In the genomic region with DNA sequence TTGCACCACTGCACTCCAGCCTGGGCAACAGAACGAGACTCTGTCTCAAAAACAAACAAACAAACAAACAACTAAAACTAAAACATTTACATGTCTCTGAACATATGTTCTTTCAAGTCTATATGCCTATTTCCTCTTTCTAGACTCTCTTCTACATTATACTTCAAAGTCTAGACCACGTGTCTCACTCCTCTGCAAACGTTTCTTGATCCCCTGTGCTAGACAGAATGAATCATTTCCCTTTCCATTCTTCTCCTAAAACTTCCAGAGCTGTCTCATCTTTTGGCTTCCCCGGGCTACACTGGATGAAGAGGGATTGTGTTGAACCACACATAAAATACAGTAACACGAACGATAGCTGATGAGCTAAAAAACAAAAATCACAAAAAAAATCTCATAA, we compare ENCODE assay signal across 20 cellular contexts.
DNase-seq lines count a peak whose midpoint lies in the region; ATAC-seq, FAIRE-seq and TF ChIP-seq lines count a peak whose summit lies in the region.
"Had no signal": no experiment of that assay in that cellular context is flagged by ENCODE, and none has a peak within 500 bp of the region (broad histone marks: within the 10 kb centered on the region; RNA-seq: fewer than 3 reads in every experiment).

No MANE protein-coding gene starts in this region.

- H3K4me1 Mint-ChIP-seq in astrocyte (ENCODE audit: low read depth, unreplicated experiment): peaks cover 20% of the 10 kb centered on the region
- peaks cover 3% of the 10 kb centered on the region for H3K4me1 Mint-ChIP-seq in activated CD4-positive, alpha-beta T cell treated with anti-CD3 and anti-CD28 coated beads, Interleukin-2, amount 10 ng/mL, durations not matched to agents 7 days and 5 days
- H3K4me1 Mint-ChIP-seq: nephron progenitor cell had no signal

- WGBS in thyroid gland, 2 donors: 86 to 91% methylated on average over 6 of the region's 6 CpGs

- no peaks in the 10 kb centered on the region for H3K79me2 ChIP-seq in astrocyte (ENCODE audit: insufficient read depth, low read length)

- intact Hi-C loops in thyroid gland (cut with DNase I): no loop called here

- no peak overlapping the region for H3K9ac ChIP-seq in astrocyte (ENCODE audit: low read length)

- POLR2A ChIA-PET in activated CD4-positive, alpha-beta T cell treated with anti-CD3 and anti-CD28 coated beads, Interleukin-2, amount 10 ng/mL, durations not matched to agents 7 days and 5 days (lab: Charles Lee): interaction anchor here (0.6 kb wide), 1 partner anchor 389 kb away, joined by 4 read pairs; no protein-coding TSS in a partner anchor

- peak overlapping the region; percentile 0 for H3K4me3 Mint-ChIP-seq in astrocyte (ENCODE audit: unreplicated experiment)
- H3K4me3 Mint-ChIP-seq in activated CD4-positive, alpha-beta T cell treated with anti-CD3 and anti-CD28 coated beads, Interleukin-2, amount 10 ng/mL, durations not matched to agents 7 days and 5 days: no peak overlapping the region
- H3K4me3 Mint-ChIP-seq: nephron progenitor cell had no signal

- H3K9me3 Mint-ChIP-seq in astrocyte (ENCODE audit: unreplicated experiment): no peaks in the 10 kb centered on the region
- H3K9me3 Mint-ChIP-seq in activated CD4-positive, alpha-beta T cell treated with anti-CD3 and anti-CD28 coated beads, Interleukin-2, amount 10 ng/mL, durations not matched to agents 7 days and 5 days: no peaks in the 10 kb centered on the region
- H3K9me3 Mint-ChIP-seq: activated naive CD4-positive, alpha-beta T cell treated with anti-CD3 and anti-CD28 coated beads, Interleukin-2, amount 50 U/mL, for 72 hours; nephron progenitor cell had no signal

- H3K4me3 ChIP-seq in astrocyte (ENCODE audit: insufficient read depth, low read depth, low read length): no peak overlapping the region
- H3K4me3 ChIP-seq in kidney epithelial cell (ENCODE audit: low read depth, low read length): no peak overlapping the region
- no peak overlapping the region for H3K4me3 ChIP-seq in thyroid gland (replicated peaks in 1 of 3)
- H3K4me3 ChIP-seq: MG63 had no signal

- peaks cover 7% of the 10 kb centered on the region for H3K36me3 Mint-ChIP-seq in astrocyte (ENCODE audit: low read depth, unreplicated experiment)
- no peaks in the 10 kb centered on the region for H3K36me3 Mint-ChIP-seq in activated CD4-positive, alpha-beta T cell treated with anti-CD3 and anti-CD28 coated beads, Interleukin-2, amount 10 ng/mL, durations not matched to agents 7 days and 5 days (ENCODE audit: low read depth)
- H3K36me3 Mint-ChIP-seq: activated naive CD4-positive, alpha-beta T cell treated with anti-CD3 and anti-CD28 coated beads, Interleukin-2, amount 50 U/mL, for 72 hours had no signal

- FAIRE-seq in astrocyte (lab: Jason Lieb, UNC): peak; percentile 68
- FAIRE-seq: D721Med, HTR-8/SVneo had no signal

- TF ChIP-seq CTCF in astrocyte (IDR thresholded peaks at IDR 0.05; ENCODE audit: insufficient read depth, low read depth, low read length) (no peak), kidney epithelial cell (IDR thresholded peaks at IDR 0.05; ENCODE audit: insufficient read depth, low read length, poor library complexity, severe bottlenecking) (no peak), thyroid gland (IDR thresholded peaks at IDR 0.05) (no peak)

- no peak overlapping the region for H3K4me2 ChIP-seq in astrocyte (ENCODE audit: low read length)

- ATAC-seq in GM21526 (IDR thresholded peaks at IDR 0.05; ENCODE audit: low FRiP score, unreplicated experiment): peak; percentile 59
- ATAC-seq in GM21423 (IDR thresholded peaks at IDR 0.05; ENCODE audit: unreplicated experiment): no peak
- ATAC-seq: activated naive CD4-positive, alpha-beta T cell treated with anti-CD3 and anti-CD28 coated beads, Interleukin-2, amount 50 U/mL, for 72 hours had no signal

- H3K27me3 Mint-ChIP-seq in astrocyte (ENCODE audit: low read depth, unreplicated experiment): no peaks in the 10 kb centered on the region
- H3K27me3 Mint-ChIP-seq in activated CD4-positive, alpha-beta T cell treated with anti-CD3 and anti-CD28 coated beads, Interleukin-2, amount 10 ng/mL, durations not matched to agents 7 days and 5 days: no peaks in the 10 kb centered on the region

- H3K27ac ChIP-seq in astrocyte (ENCODE audit: low read depth, low read length): no peak overlapping the region
- no peak overlapping the region for H3K27ac ChIP-seq in thyroid gland
- H3K27ac ChIP-seq: epithelial cell of prostate had no signal

- CTCF ChIA-PET in activated CD4-positive, alpha-beta T cell treated with anti-CD3 and anti-CD28 coated beads, Interleukin-2, amount 10 ng/mL, durations not matched to agents 7 days and 5 days (lab: Charles Lee): no interaction called here

- no peaks in the 10 kb centered on the region for H3K9me3 ChIP-seq in astrocyte (ENCODE audit: insufficient read depth, low read depth, low read length)
- H3K9me3 ChIP-seq in thyroid gland: no peaks in the 10 kb centered on the region
- H3K9me3 ChIP-seq: MG63 had no signal

- DNase-seq in NOMO-1 treated with DMSO at 0.1 percent for 48 hours (lab: John Stamatoyannopoulos, UW; ENCODE audit: unreplicated experiment): peak; percentile 43
- DNase-seq in astrocyte (ENCODE audit: low read depth): peak; percentile 38
- DNase-seq in kidney epithelial cell (ENCODE audit: low read depth): peak; percentile 1
- no peak for DNase-seq in stimulated activated CD4-positive, alpha-beta T cell treated with anti-CD3 and anti-CD28 coated beads, Interleukin-15, amount 100 ng/mL, for 24 hours
- no peak for DNase-seq in activated CD4-positive, alpha-beta T cell treated with anti-CD3 and anti-CD28 coated beads, Interleukin-2, amount 10 ng/mL, durations not matched to agents 7 days and 5 days
- DNase-seq in thyroid gland: no peak
- DNase-seq: activated CD4-positive, alpha-beta T cell treated with anti-CD3 and anti-CD28 coated beads for 4 hours; cerebellar nuclear complex; head of caudate nucleus; mammary epithelial cell; MG63; NCI-H2107; nephron progenitor cell; retina had no signal

- peaks cover 5% of the 10 kb centered on the region for H3K4me1 ChIP-seq in astrocyte (ENCODE audit: insufficient read depth, low read length)
- no peaks in the 10 kb centered on the region for H3K4me1 ChIP-seq in thyroid gland

- H3K27ac Mint-ChIP-seq in astrocyte (ENCODE audit: unreplicated experiment): peak overlapping the region; percentile 63
- no peak overlapping the region for H3K27ac Mint-ChIP-seq in activated CD4-positive, alpha-beta T cell treated with anti-CD3 and anti-CD28 coated beads, Interleukin-2, amount 10 ng/mL, durations not matched to agents 7 days and 5 days
- H3K27ac Mint-ChIP-seq: activated naive CD4-positive, alpha-beta T cell treated with anti-CD3 and anti-CD28 coated beads, Interleukin-2, amount 50 U/mL, for 72 hours; nephron progenitor cell had no signal

- TF ChIP-seq POLR2A in thyroid gland (IDR thresholded peaks at IDR 0.05): no peak

- H3K27me3 ChIP-seq in astrocyte (ENCODE audit: insufficient read depth, low read length) (no peaks in the 10 kb centered on the region), kidney epithelial cell (ENCODE audit: control insufficient read depth, insufficient read depth, low read length) (no peaks in the 10 kb centered on the region), thyroid gland (no peaks in the 10 kb centered on the region)
- H3K27me3 ChIP-seq: MG63 had no signal

- no peaks in the 10 kb centered on the region for H4K20me1 ChIP-seq in astrocyte (ENCODE audit: insufficient read depth, low read length)

- no peak overlapping the region for H2AFZ ChIP-seq in astrocyte (ENCODE audit: low read depth, low read length)

- H3K36me3 ChIP-seq in astrocyte (ENCODE audit: insufficient read depth, low read length): no peaks in the 10 kb centered on the region
- no peaks in the 10 kb centered on the region for H3K36me3 ChIP-seq in kidney epithelial cell (ENCODE audit: control insufficient read depth, insufficient read depth, low read length)
- H3K36me3 ChIP-seq in thyroid gland: no peaks in the 10 kb centered on the region
- H3K36me3 ChIP-seq: MG63 had no signal

Comparison
In these comparisons a context has a peak if more than half of its experiments do, and no peak if none do; other contexts are left out.
1. DNase-seq: peak in NOMO-1 treated with DMSO at 0.1 percent for 48 hours (single experiment), astrocyte (single experiment) and kidney epithelial cell (single experiment); none in stimulated activated CD4-positive, alpha-beta T cell treated with anti-CD3 and anti-CD28 coated beads, Interleukin-15, amount 100 ng/mL, for 24 hours (single experiment), activated CD4-positive, alpha-beta T cell treated with anti-CD3 and anti-CD28 coated beads, Interleukin-2, amount 10 ng/mL, durations not matched to agents 7 days and 5 days (single experiment) and thyroid gland (0 of 2).